In the genomic region with DNA sequence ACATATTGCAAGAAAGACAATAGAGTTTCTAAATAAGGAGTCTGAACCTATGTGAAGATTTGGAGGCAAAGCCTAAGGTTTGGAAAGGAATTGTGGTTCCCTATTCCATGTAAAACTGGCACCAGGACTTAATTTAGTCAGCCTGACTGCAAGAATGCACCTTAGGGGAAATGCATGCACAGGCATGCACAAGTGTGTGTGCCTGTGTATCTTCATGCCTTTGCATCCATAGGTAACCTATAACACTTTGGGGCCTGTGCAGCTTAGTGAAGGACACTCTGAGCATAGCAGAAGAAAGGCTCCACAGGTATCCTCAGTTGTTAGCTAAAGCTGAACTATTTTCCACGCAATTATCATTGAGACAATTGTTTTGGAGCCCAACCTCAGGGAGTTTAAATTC, we compare ENCODE assay signal across 23 cellular contexts.
"Had no signal": no experiment of that assay in that cellular context is flagged by ENCODE, and none has a peak within 500 bp of the region (broad histone marks: within the 10 kb centered on the region; RNA-seq: fewer than 3 reads in every experiment).

No MANE protein-coding gene starts in this region.

- H3K4me1 Mint-ChIP-seq: activated CD4-positive, alpha-beta T cell treated with anti-CD3 and anti-CD28 coated beads, Interleukin-2, amount 10 ng/mL, durations not matched to agents 7 days and 5 days; central memory CD8-positive, alpha-beta T cell; naive thymus-derived CD8-positive, alpha-beta T cell had no signal

- FAIRE-seq: endothelial cell of umbilical vein, frontal cortex, islet of Langerhans, TTC549 had no signal

- H3K27me3 Mint-ChIP-seq: activated CD4-positive, alpha-beta T cell treated with anti-CD3 and anti-CD28 coated beads, Interleukin-2, amount 10 ng/mL, durations not matched to agents 7 days and 5 days; central memory CD8-positive, alpha-beta T cell had no signal

- H3K9me3 Mint-ChIP-seq: activated CD4-positive, alpha-beta T cell treated with anti-CD3 and anti-CD28 coated beads, Interleukin-2, amount 10 ng/mL, durations not matched to agents 7 days and 5 days; activated T-cell treated with anti-CD3 and anti-CD28 coated beads, Interleukin-2, amount 50 U/mL, for 72 hours; naive thymus-derived CD8-positive, alpha-beta T cell had no signal

- DNase-seq: activated CD4-positive, alpha-beta T cell treated with anti-CD3 and anti-CD28 coated beads, Interleukin-2, amount 10 ng/mL, durations not matched to agents 7 days and 5 days; activated CD4-positive, CD25-positive, alpha-beta regulatory T cell; activated CD8-positive, alpha-beta memory T cell treated with anti-CD3 and anti-CD28 coated beads, Interleukin-2, amount 50 U/mL, for 48 hours; activated gamma-delta T cell; activated T-cell treated with anti-CD3 and anti-CD28 coated beads, Interleukin-2, amount 50 U/mL, for 72 hours; amygdala; body of pancreas; cortex of kidney; effector CD4-positive, alpha-beta T cell; head of caudate nucleus; left ventricle myocardium superior; mesenchymal stem cell; naive thymus-derived CD8-positive, alpha-beta T cell; stimulated activated naive CD8-positive, alpha-beta T cell treated with anti-CD3 and anti-CD28 coated beads, Interleukin-15, Interleukin-2, amounts not matched to agents 100 U/mL and 50 U/mL, for 24 hours; T-helper 2 cell; transverse colon had no signal

- H3K27ac ChIP-seq: body of pancreas, right atrium auricular region, transverse colon had no signal

- H3K27ac Mint-ChIP-seq: activated CD4-positive, alpha-beta T cell treated with anti-CD3 and anti-CD28 coated beads, Interleukin-2, amount 10 ng/mL, durations not matched to agents 7 days and 5 days; activated naive CD8-positive, alpha-beta T cell; activated T-cell treated with anti-CD3 and anti-CD28 coated beads, Interleukin-2, amount 50 U/mL, for 72 hours; naive thymus-derived CD8-positive, alpha-beta T cell had no signal

- H3K36me3 ChIP-seq: right atrium auricular region, transverse colon had no signal

- H3K36me3 Mint-ChIP-seq: activated naive CD8-positive, alpha-beta T cell; naive thymus-derived CD8-positive, alpha-beta T cell had no signal

- ATAC-seq: activated T-cell treated with anti-CD3 and anti-CD28 coated beads, Interleukin-2, amount 50 U/mL, for 72 hours; body of pancreas; left ventricle myocardium superior; naive thymus-derived CD8-positive, alpha-beta T cell; stimulated activated naive CD8-positive, alpha-beta T cell treated with anti-CD3 and anti-CD28 coated beads, Interleukin-15, Interleukin-2, amounts not matched to agents 100 U/mL and 50 U/mL, for 24 hours had no signal

- H3K4me1 ChIP-seq: body of pancreas, right atrium auricular region, transverse colon had no signal

- H3K4me3 Mint-ChIP-seq: activated CD4-positive, alpha-beta T cell treated with anti-CD3 and anti-CD28 coated beads, Interleukin-2, amount 10 ng/mL, durations not matched to agents 7 days and 5 days; activated naive CD8-positive, alpha-beta T cell; activated T-cell treated with anti-CD3 and anti-CD28 coated beads, Interleukin-2, amount 50 U/mL, for 72 hours; central memory CD8-positive, alpha-beta T cell; naive thymus-derived CD8-positive, alpha-beta T cell had no signal

- H3K4me3 ChIP-seq: body of pancreas, right atrium auricular region, transverse colon had no signal

- H3K9me3 ChIP-seq: body of pancreas, right atrium auricular region, transverse colon had no signal

- H3K27me3 ChIP-seq: body of pancreas, right atrium auricular region, transverse colon had no signal
